In genomic region chrX:22234380-22234779, GRCh38 we compare ENCODE assay signal across 34 cellular contexts. TPM values are rescaled to one million over a fixed set of nuclear protein-coding genes. Genes with fewer than 3 reads are reported as not detected.
"Had no signal": no experiment of that assay in that cellular context is flagged by ENCODE, and none has a peak within 500 bp of the region (broad histone marks: within the 10 kb centered on the region; RNA-seq: fewer than 3 reads in every experiment).

No MANE protein-coding gene starts in this region.

- H3K36me3 ChIP-seq: adrenal gland, breast epithelium, MG63 had no signal

- H3K27me3 ChIP-seq: body of pancreas, MG63 had no signal

- H3K27ac ChIP-seq: adrenal gland, body of pancreas, breast epithelium had no signal

- DNase-seq: activated B cell treated with CpG ODN at 0.5 μM for 24 hours; activated CD4-positive, alpha-beta T cell treated with anti-CD3 and anti-CD28 coated beads for 1 hour; activated CD4-positive, alpha-beta T cell treated with anti-CD3 and anti-CD28 coated beads, Interleukin-2, amount 10 ng/mL, durations not matched to agents 24 days and 14 days; activated CD4-positive, alpha-beta T cell treated with anti-CD3 and anti-CD28 coated beads, Interleukin-2, amount 50 U/mL, for 4 hours; activated CD8-positive, alpha-beta T cell treated with anti-CD3 and anti-CD28 coated beads for 36 hours; activated gamma-delta T cell treated with Interleukin-2 at 50 U/mL for 16 hours; activated naive CD4-positive, alpha-beta T cell treated with anti-CD3 and anti-CD28 coated beads for 36 hours; activated T-cell treated with anti-CD3 and anti-CD28 coated beads, Interleukin-2, amount 50 U/mL, for 4 hours; adrenal gland; body of pancreas; Kasumi-1; KG1; MG63; MV-4-11; NCI-H1092; NCI-H1436 treated with DMSO at 0.1 percent for 48 hours; NCI-H1694 treated with DMSO at 0.1 percent for 48 hours; NCI-H2029 treated with DMSO at 0.1 percent for 48 hours; NCI-H2107; NCI-H2171; NCI-H510A; NCI-H526; NK-92 treated with Interleukin-12 subunit alpha and Interleukin-12 subunit beta, amount 100 ng/mL, for 24 hours; OCI-M1; Right ventricle myocardium superior; T1000 had no signal

- H3K4me1 ChIP-seq: adrenal gland, body of pancreas, breast epithelium had no signal

- H3K4me3 ChIP-seq: adrenal gland, body of pancreas, breast epithelium, MG63 had no signal

- H3K9me3 ChIP-seq: adrenal gland, body of pancreas, breast epithelium, MG63 had no signal

- ATAC-seq: activated CD8-positive, alpha-beta T cell treated with anti-CD3 and anti-CD28 coated beads for 36 hours; activated naive CD4-positive, alpha-beta T cell treated with anti-CD3 and anti-CD28 coated beads, Interleukin-2, amount 50 U/mL, for 72 hours; activated T-cell treated with anti-CD3 and anti-CD28 coated beads, Interleukin-2, amount 50 U/mL, for 4 hours; body of pancreas had no signal

RNA-seq across cellular contexts. Expression of gene CBLL2, which starts 38.3 kb away (rescaled TPM):
- total RNA-seq: activated B cell treated with CpG ODN at 0.5 μM for 24 hours; activated CD4-positive, alpha-beta T cell treated with anti-CD3 and anti-CD28 coated beads, Interleukin-2, amount 10 ng/mL, durations not matched to agents 24 days and 14 days; activated CD8-positive, alpha-beta memory T cell treated with anti-CD3 and anti-CD28 coated beads for 36 hours; activated CD8-positive, alpha-beta T cell treated with anti-CD3 and anti-CD28 coated beads for 36 hours; activated naive CD4-positive, alpha-beta T cell treated with anti-CD3 and anti-CD28 coated beads for 36 hours; activated naive CD4-positive, alpha-beta T cell treated with anti-CD3 and anti-CD28 coated beads, Interleukin-2, amount 50 U/mL, for 72 hours; activated T-cell treated with anti-CD3 and anti-CD28 coated beads, Interleukin-2, amount 50 U/mL, for 4 hours; activated T-helper 1 cell treated with anti-CD3 and anti-CD28 coated beads, Interleukin-12 subunit alpha, Interleukin-12 subunit beta, Interleukin-2, Interleukin-4 antibody, amounts not matched to agents 30 ng/mL and 10 ng/mL and 1 ng/mL, durations not matched to agents 14 hours and 24 hours and 36 hours; adrenal gland; astrocyte; breast epithelium; cardiac septum; Right ventricle myocardium superior; T-helper 1 cell treated with Interleukin-12 subunit alpha and Interleukin-12 subunit beta and Interleukin-4 antibody, amounts not matched to agents 30 ng/mL and 1 ng/mL, for 36 hours; T-helper 2 cell treated with Interferon-gamma antibody and Interleukin-4, amounts not matched to agents 100 ng/mL and 5 ng/mL, for 36 hours had no signal
